In the genomic region with DNA sequence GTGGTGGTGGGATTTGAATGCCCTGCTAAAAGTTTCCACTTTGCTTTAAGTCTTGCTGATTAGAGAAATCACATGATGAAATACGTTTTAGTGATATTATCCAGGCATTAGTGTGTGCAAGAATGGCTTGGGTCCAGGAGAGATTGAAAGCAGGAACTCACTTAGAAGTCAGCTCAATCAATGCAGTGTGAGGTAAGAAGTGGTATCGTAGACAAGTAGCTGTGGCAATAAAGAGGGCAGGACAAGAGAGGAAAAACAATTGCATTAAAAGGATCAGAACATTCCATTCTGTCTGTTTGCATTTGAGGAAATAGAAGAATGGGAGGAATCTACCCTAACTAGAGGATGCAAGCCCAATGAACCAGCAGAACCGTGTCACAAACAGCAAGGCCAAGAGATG, we compare ENCODE assay signal across 16 cellular contexts.
"Had no signal": no experiment of that assay in that cellular context is flagged by ENCODE, and none has a peak within 500 bp of the region (broad histone marks: within the 10 kb centered on the region; RNA-seq: fewer than 3 reads in every experiment).

No MANE protein-coding gene starts in this region.

- H3K27me3 ChIP-seq: ovary had no signal

- H3K27ac ChIP-seq: ovary had no signal

- H3K36me3 ChIP-seq: ovary had no signal

- H3K4me3 ChIP-seq: lung, ovary had no signal

- FAIRE-seq: astrocyte, colon, endometrium had no signal

- DNase-seq: activated CD4-positive, alpha-beta T cell treated with anti-CD3 and anti-CD28 coated beads for 1 hour; activated CD4-positive, alpha-beta T cell treated with anti-CD3 and anti-CD28 coated beads, Interleukin-2, amount 50 U/mL, for 48 hours; activated naive CD4-positive, alpha-beta T cell treated with anti-CD3 and anti-CD28 coated beads for 36 hours; activated naive CD8-positive, alpha-beta T cell treated with anti-CD3 and anti-CD28 coated beads, Interleukin-2, amount 50 U/mL, for 24 hours; activated T-cell treated with anti-CD3 and anti-CD28 coated beads, Interleukin-2, amount 50 U/mL, for 1 hour; left colon; naive B cell; ovary; stimulated activated CD4-positive, alpha-beta T cell treated with anti-CD3 and anti-CD28 coated beads, Interleukin-15, amount 100 ng/mL, for 24 hours; stimulated activated CD4-positive, alpha-beta T cell treated with anti-CD3 and anti-CD28 coated beads, Interleukin-4, amount 100 ng/mL, for 1 hour; T-cell; T-helper 9 cell had no signal

- H3K9me3 ChIP-seq: ovary had no signal
